1 cellular context compared by ENCODE assay signal in the genomic region with DNA sequence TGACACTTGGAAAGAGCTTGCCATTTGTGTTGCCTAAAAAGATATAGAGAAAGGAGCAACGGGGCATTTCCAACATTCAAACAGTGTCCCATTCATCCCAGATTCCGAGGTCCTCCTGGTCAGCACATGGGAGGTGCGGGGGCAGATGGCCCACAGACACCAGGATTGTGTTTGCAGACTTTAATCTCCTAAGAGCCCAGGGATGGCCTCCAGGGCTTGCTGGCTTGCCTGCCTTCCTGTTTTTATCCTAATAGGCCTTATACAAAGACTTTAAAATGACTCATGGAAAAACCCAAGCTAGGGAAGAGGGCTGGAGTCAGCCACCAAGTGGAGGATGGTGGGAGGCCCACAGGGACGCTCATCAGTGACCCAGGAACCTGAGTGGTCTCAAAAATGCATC.
A peak's percentile ranks its signal among the peaks of the same experiment; 100 is the strongest.
TF ChIP-seq lines count a peak whose summit lies in the region.

No MANE protein-coding gene starts in this region.

TF ChIP-seq in HepG2, 621 proteins besides CTCF, POLR2A, EP300 and RAD21 (continued from another document and continues in another):
- peak; percentile 51; the same call in 1 of the 2 replicates for TF ChIP-seq ZNF275 (CRISPR knock-in tag; IDR thresholded peaks at IDR 0.05; ENCODE audit: borderline replicate concordance)
- peak; percentile 29; the same call in 1 of the 2 replicates for TF ChIP-seq ZNF687 (CRISPR knock-in tag; IDR thresholded peaks at IDR 0.05)
- peak; percentile 59 for TF ChIP-seq TBX2 (CRISPR knock-in tag; IDR thresholded peaks at IDR 0.05; ENCODE audit: borderline replicate concordance)
- TF ChIP-seq RBFOX2 (IDR thresholded peaks at IDR 0.05; ENCODE audit: low read depth, low read length): no peak
- 0 out of 2 replicates have a peak, but pooled peaks have one; percentile 64 for TF ChIP-seq SNAI1 (CRISPR knock-in tag; IDR thresholded peaks at IDR 0.05; ENCODE audit: borderline replicate concordance)
- peak; percentile 26; the same call in 1 of the 2 replicates for TF ChIP-seq HOXA5 (CRISPR knock-in tag; IDR thresholded peaks at IDR 0.05)
- peak; percentile 54; the same call in 1 of the 2 replicates for TF ChIP-seq FOXP4 (CRISPR knock-in tag; IDR thresholded peaks at IDR 0.05)
- peak; percentile 63 for TF ChIP-seq POGZ (CRISPR knock-in tag; IDR thresholded peaks at IDR 0.05)
- TF ChIP-seq, protein P1, sequence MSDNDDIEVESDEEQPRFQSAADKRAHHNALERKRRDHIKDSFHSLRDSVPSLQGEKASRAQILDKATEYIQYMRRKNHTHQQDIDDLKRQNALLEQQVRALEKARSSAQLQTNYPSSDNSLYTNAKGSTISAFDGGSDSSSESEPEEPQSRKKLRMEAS (IDR thresholded peaks at IDR 0.05): peak; percentile 87
- no peak for TF ChIP-seq KLF12 (CRISPR knock-in tag; IDR thresholded peaks at IDR 0.05; ENCODE audit: borderline replicate concordance)
- TF ChIP-seq, protein P2, sequence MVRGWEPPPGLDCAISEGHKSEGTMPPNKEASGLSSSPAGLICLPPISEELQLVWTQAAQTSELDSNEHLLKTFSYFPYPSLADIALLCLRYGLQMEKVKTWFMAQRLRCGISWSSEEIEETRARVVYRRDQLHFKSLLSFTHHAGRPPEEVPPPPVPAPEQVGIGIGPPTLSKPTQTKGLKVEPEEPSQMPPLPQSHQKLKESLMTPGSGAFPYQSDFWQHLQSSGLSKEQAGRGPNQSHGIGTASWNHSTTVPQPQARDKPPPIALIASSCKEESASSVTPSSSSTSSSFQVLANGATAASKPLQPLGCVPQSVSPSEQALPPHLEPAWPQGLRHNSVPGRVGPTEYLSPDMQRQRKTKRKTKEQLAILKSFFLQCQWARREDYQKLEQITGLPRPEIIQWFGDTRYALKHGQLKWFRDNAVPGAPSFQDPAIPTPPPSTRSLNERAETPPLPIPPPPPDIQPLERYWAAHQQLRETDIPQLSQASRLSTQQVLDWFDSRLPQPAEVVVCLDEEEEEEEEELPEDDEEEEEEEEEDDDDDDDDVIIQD (CRISPR knock-in tag; IDR thresholded peaks at IDR 0.05; ENCODE audit: low read depth): peak; percentile 63; the same call in 1 of the 2 replicates
- no peak for TF ChIP-seq ZNF160 (CRISPR knock-in tag; IDR thresholded peaks at IDR 0.05)
- peak; percentile 55; the same call in 1 of the 2 replicates for TF ChIP-seq TCF7 (IDR thresholded peaks at IDR 0.05; ENCODE audit: low read depth)
- peak; percentile 62; the same call in 1 of the 2 replicates for TF ChIP-seq ZNF317 (CRISPR knock-in tag; IDR thresholded peaks at IDR 0.05)
- TF ChIP-seq ZNF576 (CRISPR knock-in tag; IDR thresholded peaks at IDR 0.05): no peak
- 0 out of 2 replicates have a peak, but pooled peaks have one; percentile 57 for TF ChIP-seq HMG20B (CRISPR knock-in tag; conservative IDR thresholded peaks at IDR 0.05)
- TF ChIP-seq, protein P3, sequence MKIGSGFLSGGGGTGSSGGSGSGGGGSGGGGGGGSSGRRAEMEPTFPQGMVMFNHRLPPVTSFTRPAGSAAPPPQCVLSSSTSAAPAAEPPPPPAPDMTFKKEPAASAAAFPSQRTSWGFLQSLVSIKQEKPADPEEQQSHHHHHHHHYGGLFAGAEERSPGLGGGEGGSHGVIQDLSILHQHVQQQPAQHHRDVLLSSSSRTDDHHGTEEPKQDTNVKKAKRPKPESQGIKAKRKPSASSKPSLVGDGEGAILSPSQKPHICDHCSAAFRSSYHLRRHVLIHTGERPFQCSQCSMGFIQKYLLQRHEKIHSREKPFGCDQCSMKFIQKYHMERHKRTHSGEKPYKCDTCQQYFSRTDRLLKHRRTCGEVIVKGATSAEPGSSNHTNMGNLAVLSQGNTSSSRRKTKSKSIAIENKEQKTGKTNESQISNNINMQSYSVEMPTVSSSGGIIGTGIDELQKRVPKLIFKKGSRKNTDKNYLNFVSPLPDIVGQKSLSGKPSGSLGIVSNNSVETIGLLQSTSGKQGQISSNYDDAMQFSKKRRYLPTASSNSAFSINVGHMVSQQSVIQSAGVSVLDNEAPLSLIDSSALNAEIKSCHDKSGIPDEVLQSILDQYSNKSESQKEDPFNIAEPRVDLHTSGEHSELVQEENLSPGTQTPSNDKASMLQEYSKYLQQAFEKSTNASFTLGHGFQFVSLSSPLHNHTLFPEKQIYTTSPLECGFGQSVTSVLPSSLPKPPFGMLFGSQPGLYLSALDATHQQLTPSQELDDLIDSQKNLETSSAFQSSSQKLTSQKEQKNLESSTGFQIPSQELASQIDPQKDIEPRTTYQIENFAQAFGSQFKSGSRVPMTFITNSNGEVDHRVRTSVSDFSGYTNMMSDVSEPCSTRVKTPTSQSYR (CRISPR knock-in tag; IDR thresholded peaks at IDR 0.05; ENCODE audit: borderline replicate concordance): peak; percentile 34; the same call in 1 of the 2 replicates
- TF ChIP-seq HMG20A (CRISPR knock-in tag; IDR thresholded peaks at IDR 0.05; ENCODE audit: borderline replicate concordance): peak; percentile 47; the same call in 1 of the 2 replicates
- TF ChIP-seq FUBP1 (CRISPR knock-in tag; IDR thresholded peaks at IDR 0.05; ENCODE audit: borderline replicate concordance): no peak
- TF ChIP-seq ZBTB21 (CRISPR knock-in tag; IDR thresholded peaks at IDR 0.05): no peak
- TF ChIP-seq ZNF292 (CRISPR knock-in tag; IDR thresholded peaks at IDR 0.05; ENCODE audit: borderline replicate concordance, low read depth): 0 out of 2 replicates have a peak, but pooled peaks have one; percentile 32
- peak; percentile 16 for TF ChIP-seq MED8 (CRISPR knock-in tag; IDR thresholded peaks at IDR 0.05; ENCODE audit: insufficient replicate concordance)
- 0 out of 2 replicates have a peak, but pooled peaks have one; percentile 16 for TF ChIP-seq ZBTB7A (CRISPR knock-in tag; IDR thresholded peaks at IDR 0.05)
- peak; percentile 44 for TF ChIP-seq IKZF5 (CRISPR knock-in tag; IDR thresholded peaks at IDR 0.05)
- no peak for TF ChIP-seq MAZ (IDR thresholded peaks at IDR 0.05; ENCODE audit: borderline replicate concordance, low read depth, low read length)
- TF ChIP-seq MAZ (CRISPR knock-in tag; IDR thresholded peaks at IDR 0.05; ENCODE audit: low read depth): no peak
- TF ChIP-seq NR2F1 (CRISPR knock-in tag; IDR thresholded peaks at IDR 0.05): no peak
- no peak for TF ChIP-seq JUN (CRISPR knock-in tag; IDR thresholded peaks at IDR 0.05)
- TF ChIP-seq, protein P4, sequence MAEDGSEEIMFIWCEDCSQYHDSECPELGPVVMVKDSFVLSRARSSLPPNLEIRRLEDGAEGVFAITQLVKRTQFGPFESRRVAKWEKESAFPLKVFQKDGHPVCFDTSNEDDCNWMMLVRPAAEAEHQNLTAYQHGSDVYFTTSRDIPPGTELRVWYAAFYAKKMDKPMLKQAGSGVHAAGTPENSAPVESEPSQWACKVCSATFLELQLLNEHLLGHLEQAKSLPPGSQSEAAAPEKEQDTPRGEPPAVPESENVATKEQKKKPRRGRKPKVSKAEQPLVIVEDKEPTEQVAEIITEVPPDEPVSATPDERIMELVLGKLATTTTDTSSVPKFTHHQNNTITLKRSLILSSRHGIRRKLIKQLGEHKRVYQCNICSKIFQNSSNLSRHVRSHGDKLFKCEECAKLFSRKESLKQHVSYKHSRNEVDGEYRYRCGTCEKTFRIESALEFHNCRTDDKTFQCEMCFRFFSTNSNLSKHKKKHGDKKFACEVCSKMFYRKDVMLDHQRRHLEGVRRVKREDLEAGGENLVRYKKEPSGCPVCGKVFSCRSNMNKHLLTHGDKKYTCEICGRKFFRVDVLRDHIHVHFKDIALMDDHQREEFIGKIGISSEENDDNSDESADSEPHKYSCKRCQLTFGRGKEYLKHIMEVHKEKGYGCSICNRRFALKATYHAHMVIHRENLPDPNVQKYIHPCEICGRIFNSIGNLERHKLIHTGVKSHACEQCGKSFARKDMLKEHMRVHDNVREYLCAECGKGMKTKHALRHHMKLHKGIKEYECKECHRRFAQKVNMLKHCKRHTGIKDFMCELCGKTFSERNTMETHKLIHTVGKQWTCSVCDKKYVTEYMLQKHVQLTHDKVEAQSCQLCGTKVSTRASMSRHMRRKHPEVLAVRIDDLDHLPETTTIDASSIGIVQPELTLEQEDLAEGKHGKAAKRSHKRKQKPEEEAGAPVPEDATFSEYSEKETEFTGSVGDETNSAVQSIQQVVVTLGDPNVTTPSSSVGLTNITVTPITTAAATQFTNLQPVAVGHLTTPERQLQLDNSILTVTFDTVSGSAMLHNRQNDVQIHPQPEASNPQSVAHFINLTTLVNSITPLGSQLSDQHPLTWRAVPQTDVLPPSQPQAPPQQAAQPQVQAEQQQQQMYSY (CRISPR knock-in tag; IDR thresholded peaks at IDR 0.05): peak; percentile 35; the same call in 1 of the 2 replicates
- TF ChIP-seq MED1 (CRISPR knock-in tag; IDR thresholded peaks at IDR 0.05): peak; percentile 82
